In genomic region chr14:25298238-25298637, GRCh38 we compare ENCODE assay signal across 20 cellular contexts.
DNase-seq lines count a peak whose midpoint lies in the region; ATAC-seq, FAIRE-seq and TF ChIP-seq lines count a peak whose summit lies in the region.
"Had no signal": no experiment of that assay in that cellular context is flagged by ENCODE, and none has a peak within 500 bp of the region (broad histone marks: within the 10 kb centered on the region; RNA-seq: fewer than 3 reads in every experiment).

No MANE protein-coding gene starts in this region.

- intact Hi-C loops in HepG2 (cut with micrococcal nuclease; ENCODE audit: unreplicated experiment), result no loop called here
- intact Hi-C loops in right lobe of liver (cut with DNase I), result no loop called here
- intact Hi-C loops in K562 (cut with micrococcal nuclease), result no loop called here
- intact Hi-C loops in sigmoid colon (cut with DNase I), result no loop called here

- no TSS peak for BruUV-seq in HepG2 (replicated peaks; lab: Mats Ljungman, UMichigan)
- BruUV-seq in K562 (replicated peaks; lab: Mats Ljungman, UMichigan), result no TSS peak

- H3K4me2 ChIP-seq in HepG2 (ENCODE audit: low read depth, low read length) (no peak overlapping the region), K562 (ENCODE audit: insufficient read depth, low read length) (no peak overlapping the region)
- H3K4me2 ChIP-seq: BLaER1 had no signal

- H3K36me3 ChIP-seq in HepG2 (replicated peaks in 1 of 2; ENCODE audit: control insufficient read depth in 1 of 2, insufficient read depth in 2 of 2, low read length in 2 of 2), result no peaks in the 10 kb centered on the region
- no peaks in the 10 kb centered on the region for H3K36me3 ChIP-seq in right lobe of liver
- no peaks in the 10 kb centered on the region for H3K36me3 ChIP-seq in K562 (ENCODE audit: control insufficient read depth, insufficient read depth, low read length)
- H3K36me3 ChIP-seq in sigmoid colon, result no peaks in the 10 kb centered on the region
- H3K36me3 ChIP-seq: BE2C, BLaER1 had no signal

- TF ChIP-seq POLR2A in HepG2 (IDR thresholded peaks at IDR 0.05; ENCODE audit: insufficient read depth in 1 of 2, low read depth in 2 of 2, low read length in 2 of 2) (no peak), right lobe of liver (IDR thresholded peaks at IDR 0.05) (no peak), K562 (conservative IDR thresholded peaks at IDR 0.05) (no peak), sigmoid colon (IDR thresholded peaks at IDR 0.05) (no peak)

- no peak for ATAC-seq in HepG2
- ATAC-seq in right lobe of liver, result no peak
- no peak for ATAC-seq in K562
- ATAC-seq: CD8-positive, alpha-beta T cell had no signal

- FAIRE-seq in HepG2 (lab: Jason Lieb, UNC) (no peak), K562 (lab: Jason Lieb, UNC) (no peak)
- FAIRE-seq: D721Med, G401.6, GM12891, GM19239 had no signal

- TF ChIP-seq EP300 in HepG2 (IDR thresholded peaks at IDR 0.05; ENCODE audit: low read depth in 2 of 2, low read length in 2 of 2), result no peak
- TF ChIP-seq EP300 in HepG2 (CRISPR knock-in tag; IDR thresholded peaks at IDR 0.05; ENCODE audit: borderline replicate concordance), result no peak
- TF ChIP-seq EP300 in K562 (IDR thresholded peaks at IDR 0.05; ENCODE audit: low read length), result no peak
- TF ChIP-seq EP300 in sigmoid colon (IDR thresholded peaks at IDR 0.05), result no peak

- H3K79me2 ChIP-seq in HepG2 (ENCODE audit: insufficient read depth, low read length) (no peaks in the 10 kb centered on the region), K562 (ENCODE audit: control insufficient read depth, insufficient read depth, low read length) (no peaks in the 10 kb centered on the region)

- POLR2A ChIA-PET in HepG2 (lab: Yijun Ruan, JAX), result no interaction called here
- POLR2A ChIA-PET in K562 (lab: Yijun Ruan, JAX), result no interaction called here

- H3K4me1 ChIP-seq in HepG2 (ENCODE audit: insufficient read depth, low read length), result no peaks in the 10 kb centered on the region
- no peaks in the 10 kb centered on the region for H3K4me1 ChIP-seq in right lobe of liver
- no peaks in the 10 kb centered on the region for H3K4me1 ChIP-seq in K562 (replicated peaks in 1 of 2; ENCODE audit: control insufficient read depth in 2 of 2, insufficient read depth in 2 of 2, low read length in 2 of 2)
- H3K4me1 ChIP-seq in sigmoid colon, result no peaks in the 10 kb centered on the region
- H3K4me1 ChIP-seq: BE2C, BLaER1, Caco-2 had no signal

- H3K4me3 ChIP-seq in HepG2 (replicated peaks in 1 of 3; ENCODE audit: insufficient read depth in 1 of 3, low read depth in 2 of 3, low read length in 3 of 3) (no peak overlapping the region), right lobe of liver (no peak overlapping the region), K562 (no peak overlapping the region), sigmoid colon (no peak overlapping the region)
- H3K4me3 ChIP-seq: BLaER1 had no signal

- no peak for DNase-seq in HepG2 (ENCODE audit: low spot score)
- DNase-seq in right lobe of liver, result no peak
- DNase-seq in K562 (ENCODE audit: extremely low read depth in 1 of 4, low spot score in 3 of 4), result no peak
- no peak for DNase-seq in sigmoid colon
- no peak for DNase-seq in NCI-H524 treated with DMSO at 0.1 percent for 48 hours (lab: John Stamatoyannopoulos, UW)
- DNase-seq: ACHN; BE2C; C1 segment of cervical spinal cord; Caco-2; Calu3; CD4-positive, alpha-beta T cell; CD8-positive, alpha-beta T cell; DMS79 treated with DMSO at 0.1 percent for 48 hours; GF-D8 had no signal

- no peaks in the 10 kb centered on the region for H4K20me1 ChIP-seq in HepG2 (ENCODE audit: insufficient read depth, low read length)
- H4K20me1 ChIP-seq in K562 (replicated peaks; ENCODE audit: control insufficient read depth, insufficient read depth, low read length), result no peaks in the 10 kb centered on the region
- H4K20me1 ChIP-seq: BLaER1 had no signal

- in situ Hi-C loops in HepG2 (cut with HindIII; ENCODE audit: extremely low pct_ligation_motif_present, low pct_unique_long_range_greater_than_20kb), result no loop called here
- in situ Hi-C loops in K562 (cut with MboI), result no loop called here

- H3K27me3 ChIP-seq in HepG2 (ENCODE audit: control insufficient read depth in 1 of 2, insufficient read depth in 2 of 2, low read length in 2 of 2) (no peaks in the 10 kb centered on the region), right lobe of liver (no peaks in the 10 kb centered on the region), K562 (ENCODE audit: control insufficient read depth in 2 of 2, insufficient read depth in 2 of 2, low read length in 2 of 2) (no peaks in the 10 kb centered on the region), sigmoid colon (no peaks in the 10 kb centered on the region)
- H3K27me3 ChIP-seq: BE2C, BLaER1 had no signal

- no peaks in the 10 kb centered on the region for H3K9me1 ChIP-seq in K562 (ENCODE audit: control insufficient read depth, insufficient read depth, low read length)

- TF ChIP-seq CTCF in HepG2 (CRISPR knock-in tag; IDR thresholded peaks at IDR 0.05) (no peak), right lobe of liver (IDR thresholded peaks at IDR 0.05) (no peak), K562 (IDR thresholded peaks at IDR 0.05 in 2 of 3, conservative IDR thresholded peaks at IDR 0.05 in 1 of 3; ENCODE audit: insufficient read depth in 2 of 3, low read depth in 1 of 3, low read length in 3 of 3) (no peak), sigmoid colon (IDR thresholded peaks at IDR 0.05) (no peak)

- H3K9ac ChIP-seq in HepG2 (ENCODE audit: insufficient read depth, low read depth, low read length) (no peak overlapping the region), K562 (ENCODE audit: insufficient read depth in 1 of 2, low read depth in 2 of 2, low read length in 2 of 2) (no peak overlapping the region)
- H3K9ac ChIP-seq: BLaER1 had no signal

- peaks cover 65% of the 10 kb centered on the region for H3K9me3 ChIP-seq in HepG2 (ENCODE audit: low read length)
- H3K9me3 ChIP-seq in right lobe of liver, result no peaks in the 10 kb centered on the region
- no peaks in the 10 kb centered on the region for H3K9me3 ChIP-seq in K562 (replicated peaks; ENCODE audit: control insufficient read depth, insufficient read depth, low read depth, low read length)
- H3K9me3 ChIP-seq in sigmoid colon, result no peaks in the 10 kb centered on the region
- H3K9me3 ChIP-seq: BE2C, BLaER1, Caco-2 had no signal

- TF ChIP-seq RAD21 in HepG2 (CRISPR knock-in tag; IDR thresholded peaks at IDR 0.05), result no peak
- TF ChIP-seq RAD21 in K562 (CRISPR knock-in tag; conservative IDR thresholded peaks at IDR 0.05 in 1 of 2, IDR thresholded peaks at IDR 0.05 in 1 of 2), result no peak

- H2AFZ ChIP-seq in HepG2 (ENCODE audit: low read length) (no peak overlapping the region), K562 (ENCODE audit: low read depth, low read length) (no peak overlapping the region)

- H3K27ac ChIP-seq in HepG2 (ENCODE audit: extremely low read length, insufficient read depth, low read length), result no peak overlapping the region
- no peak overlapping the region for H3K27ac ChIP-seq in right lobe of liver
- H3K27ac ChIP-seq in K562 (ENCODE audit: extremely low read depth, low read depth, low read length), result no peak overlapping the region
- no peak overlapping the region for H3K27ac ChIP-seq in sigmoid colon
- H3K27ac ChIP-seq: 22Rv1, BLaER1 had no signal

- CTCF ChIA-PET in HepG2 (lab: Yijun Ruan, JAX; ENCODE audit: low intra/inter-chr PET ratio, low total read pairs) (no interaction called here), K562 (lab: Yijun Ruan, JAX; ENCODE audit: low intra/inter-chr PET ratio) (no interaction called here)

TF ChIP-seq in HepG2, 621 proteins besides CTCF, POLR2A, EP300 and RAD21:
- TF ChIP-seq MAFF (IDR thresholded peaks at IDR 0.05; ENCODE audit: low read depth, low read length) (peak; percentile 93), ZNF570 (CRISPR knock-in tag; IDR thresholded peaks at IDR 0.05; ENCODE audit: borderline replicate concordance) (no peak), MAFK (conservative IDR thresholded peaks at IDR 0.05 in 1 of 2, IDR thresholded peaks at IDR 0.05 in 1 of 2; ENCODE audit: low read length in 2 of 2) (peak; percentile 92 to 96)

TF ChIP-seq in K562, 482 proteins besides CTCF, POLR2A, EP300 and RAD21:
- no peak for TF ChIP-seq RFX5 (IDR thresholded peaks at IDR 0.05; ENCODE audit: low read depth, low read length)
- TF ChIP-seq HNRNPH1 (optimal IDR thresholded peaks at IDR 0.05; ENCODE audit: low read depth, low read length), result no peak
- TF ChIP-seq ZNF316 (IDR thresholded peaks at IDR 0.05), result peak; percentile 14; the same call in 1 of the 2 replicates
- peak; percentile 15; the same call in 1 of the 2 replicates for TF ChIP-seq MAFF (IDR thresholded peaks at IDR 0.05; ENCODE audit: low read length)
TF ChIP-seq in K562: peak in this region for 2.

Comparison
In these comparisons a context has a peak if more than half of its experiments do, and no peak if none do; other contexts are left out.
1. Of the 241 proteins assayed by ChIP-seq in both HepG2 and K562: peak only in HepG2: MAFK; only in K562: none; in both: MAFF; in neither: 239.